In the genomic region with DNA sequence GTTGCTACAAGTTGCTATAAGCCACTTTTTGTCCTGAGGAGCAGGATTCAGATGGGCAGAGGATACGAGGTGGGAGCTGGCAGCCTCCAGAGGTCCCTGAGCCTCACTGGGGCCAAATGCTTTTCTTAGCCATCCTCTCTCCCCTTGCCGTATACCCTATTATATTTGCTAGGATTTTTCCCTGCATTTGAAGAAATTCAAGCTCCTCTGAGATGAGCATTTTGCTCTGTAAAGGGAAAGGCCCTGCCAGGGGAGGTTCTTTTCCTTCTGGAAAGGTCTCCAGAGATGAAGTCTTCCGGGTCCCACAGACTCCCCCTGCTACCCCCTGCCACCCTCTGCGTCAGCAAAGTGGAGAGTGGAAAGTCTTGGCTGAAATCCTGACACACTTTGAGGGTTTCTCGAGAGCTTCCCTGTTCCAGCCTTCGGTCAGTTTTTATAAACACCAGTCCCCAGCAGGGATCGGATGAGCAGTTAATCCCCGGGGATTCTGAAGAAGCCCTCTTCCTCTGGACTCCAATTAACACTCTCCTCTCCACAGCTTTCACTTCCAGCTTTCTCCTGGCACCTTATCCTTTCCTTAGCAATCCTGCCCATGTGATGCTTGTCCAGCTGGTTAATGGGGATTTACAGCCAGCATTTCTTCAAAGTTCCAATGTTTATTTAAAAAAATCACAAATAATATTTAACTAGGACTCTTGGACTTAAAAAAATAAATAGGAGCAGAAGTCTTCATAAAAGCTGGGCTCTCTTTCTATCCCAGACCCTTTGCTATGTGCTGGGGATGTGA, we compare ENCODE assay signal across 11 cellular contexts. TPM values are rescaled to one million over a fixed set of nuclear protein-coding genes. Genes with fewer than 3 reads are reported as not detected.
DNase-seq lines count a peak whose midpoint lies in the region; ATAC-seq and TF ChIP-seq lines count a peak whose summit lies in the region.
"Had no signal": no experiment of that assay in that cellular context is flagged by ENCODE, and none has a peak within 500 bp of the region (broad histone marks: within the 10 kb centered on the region; RNA-seq: fewer than 3 reads in every experiment).

No MANE protein-coding gene starts in this region.

- peak overlapping the region in 58 of 59 donors; percentile 1 to 92 (median 76) for H3K27ac ChIP-seq in dorsolateral prefrontal cortex
- peak overlapping the region; percentile 77 for H3K27ac ChIP-seq in subcutaneous abdominal adipose tissue (ENCODE audit: low read depth, low read length)

- H3K27me3 Mint-ChIP-seq in memory B cell = no peaks in the 10 kb centered on the region

- H3K36me3 Mint-ChIP-seq in memory B cell = peaks cover 20% of the 10 kb centered on the region
- no peaks in the 10 kb centered on the region for H3K36me3 Mint-ChIP-seq in activated naive CD4-positive, alpha-beta T cell treated with anti-CD3 and anti-CD28 coated beads, Interleukin-2, amount 50 U/mL, for 72 hours

- H3K9ac ChIP-seq in subcutaneous abdominal adipose tissue (ENCODE audit: low read length in 5 of 5) = peak overlapping the region in 2 of 5 donors; percentile 7 to 52

- DNase-seq in MV-4-11 (lab: John Stamatoyannopoulos, UW) (peak; percentile 58), dorsolateral prefrontal cortex (no peak), memory B cell (ENCODE audit: low spot score in 2 of 2) (no peak), NCI-H510A (lab: John Stamatoyannopoulos, UW) (no peak), NCI-H146 treated with DMSO at 0.1 percent for 48 hours (lab: John Stamatoyannopoulos, UW; ENCODE audit: unreplicated experiment) (no peak)
- no peak for DNase-seq in activated naive CD4-positive, alpha-beta T cell treated with anti-CD3 and anti-CD28 coated beads, Interleukin-2, amount 50 U/mL, for 72 hours (ENCODE audit: low spot score in 2 of 2)
- DNase-seq: activated effector memory CD4-positive, alpha-beta T cell treated with Interleukin-2 at 50 U/mL for 16 hours; foreskin melanocyte; T-helper 9 cell had no signal

- peaks cover 74% of the 10 kb centered on the region for H3K4me1 Mint-ChIP-seq in memory B cell

- ATAC-seq in memory B cell (ENCODE audit: low read depth) = no peak
- no peak for ATAC-seq in HG03571 (IDR thresholded peaks at IDR 0.05; ENCODE audit: unreplicated experiment)
- no peak for ATAC-seq in activated naive CD4-positive, alpha-beta T cell treated with anti-CD3 and anti-CD28 coated beads, Interleukin-2, amount 50 U/mL, for 72 hours

- peak overlapping the region; percentile 32 for H3K4me3 Mint-ChIP-seq in memory B cell

- H3K27me3 ChIP-seq in dorsolateral prefrontal cortex (no peaks in the 10 kb centered on the region), subcutaneous abdominal adipose tissue (ENCODE audit: control insufficient read depth in 5 of 5, insufficient read depth in 4 of 5, low read length in 5 of 5) (no peaks in the 10 kb centered on the region)

- H3K4me3 ChIP-seq in dorsolateral prefrontal cortex = peak overlapping the region in 16 of 59 donors; percentile 3 to 31 (median 11)
- H3K4me3 ChIP-seq in subcutaneous abdominal adipose tissue (ENCODE audit: low read depth in 1 of 5, low read length in 5 of 5) = no peak overlapping the region

- peaks cover 13 to 82% (median 78%) of the 10 kb centered on the region in 5 donors for H3K4me1 ChIP-seq in subcutaneous abdominal adipose tissue (ENCODE audit: control insufficient read depth in 5 of 5, insufficient read depth in 5 of 5, low read length in 5 of 5)

- H3K27ac Mint-ChIP-seq in memory B cell = peak overlapping the region; percentile 96
- peak overlapping the region in 1 of 2 donors; percentile 55 for H3K27ac Mint-ChIP-seq in activated naive CD4-positive, alpha-beta T cell treated with anti-CD3 and anti-CD28 coated beads, Interleukin-2, amount 50 U/mL, for 72 hours

- H3K36me3 ChIP-seq in subcutaneous abdominal adipose tissue (ENCODE audit: control insufficient read depth in 5 of 5, insufficient read depth in 5 of 5, low read length in 5 of 5) = peaks cover 0 to 6% (median 0%) of the 10 kb centered on the region in 5 donors

- no peaks in the 10 kb centered on the region for H3K9me3 Mint-ChIP-seq in memory B cell
- H3K9me3 Mint-ChIP-seq in activated naive CD4-positive, alpha-beta T cell treated with anti-CD3 and anti-CD28 coated beads, Interleukin-2, amount 50 U/mL, for 72 hours = no peaks in the 10 kb centered on the region

- intact Hi-C loops in dorsolateral prefrontal cortex (cut with DNase I) = no loop called here

- no peak for TF ChIP-seq CTCF in dorsolateral prefrontal cortex (IDR thresholded peaks at IDR 0.05 in 54 of 56, conservative IDR thresholded peaks at IDR 0.05 in 2 of 56; ENCODE audit: low read depth in 1 of 56, partially characterized antibody in 56 of 56)

- no peaks in the 10 kb centered on the region for H3K9me3 ChIP-seq in subcutaneous abdominal adipose tissue (ENCODE audit: control insufficient read depth in 5 of 5, low read length in 5 of 5)

RNA-seq across cellular contexts. Expression of gene CYRIA, which starts 13.1 kb away (rescaled TPM):
- 100 to 1,000 TPM in 99 of 120 experiments, 10 to 100 TPM in 21; 53.2 to 194 (median 131) TPM for total RNA-seq in dorsolateral prefrontal cortex
- total RNA-seq in activated naive CD4-positive, alpha-beta T cell treated with anti-CD3 and anti-CD28 coated beads, Interleukin-2, amount 50 U/mL, for 72 hours = 1 to 10 TPM; 2.7 to 3.1 TPM

Comparison
In these comparisons a context has a peak if more than half of its experiments do, and no peak if none do; other contexts are left out.
1. RNA of gene CYRIA, which starts 13.1 kb away (total RNA-seq): 53.2 to 194 TPM in dorsolateral prefrontal cortex; 2.7 to 3.1 TPM in activated naive CD4-positive, alpha-beta T cell treated with anti-CD3 and anti-CD28 coated beads, Interleukin-2, amount 50 U/mL, for 72 hours; every median in the first group is over 10 times any median in the second.